Comparison of ENCODE assay signal across 2 cellular contexts in the genomic region with DNA sequence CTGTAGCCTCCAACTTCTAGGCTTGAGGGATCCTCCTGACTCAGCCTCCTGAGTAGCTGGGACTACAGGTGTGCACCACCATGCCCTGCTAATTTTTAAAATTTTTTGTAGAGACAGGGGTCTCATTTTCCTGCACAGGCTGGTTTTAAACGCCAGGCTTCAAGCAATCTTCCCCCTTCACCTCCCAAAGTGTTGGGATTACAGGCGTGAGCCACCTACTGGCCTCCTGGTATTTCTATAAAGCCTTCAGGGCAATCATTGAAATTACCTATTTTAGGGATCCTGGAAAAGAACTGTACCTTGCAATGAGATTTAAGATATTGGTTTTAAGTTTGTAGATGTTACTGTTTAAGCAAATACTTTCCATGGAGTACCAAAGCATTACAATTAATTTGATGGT.
TF ChIP-seq lines count a peak whose summit lies in the region.

No MANE protein-coding gene starts in this region.

TF ChIP-seq in SK-N-SH, 30 proteins besides CTCF, POLR2A, EP300 and RAD21:
- TF ChIP-seq, protein P1, sequence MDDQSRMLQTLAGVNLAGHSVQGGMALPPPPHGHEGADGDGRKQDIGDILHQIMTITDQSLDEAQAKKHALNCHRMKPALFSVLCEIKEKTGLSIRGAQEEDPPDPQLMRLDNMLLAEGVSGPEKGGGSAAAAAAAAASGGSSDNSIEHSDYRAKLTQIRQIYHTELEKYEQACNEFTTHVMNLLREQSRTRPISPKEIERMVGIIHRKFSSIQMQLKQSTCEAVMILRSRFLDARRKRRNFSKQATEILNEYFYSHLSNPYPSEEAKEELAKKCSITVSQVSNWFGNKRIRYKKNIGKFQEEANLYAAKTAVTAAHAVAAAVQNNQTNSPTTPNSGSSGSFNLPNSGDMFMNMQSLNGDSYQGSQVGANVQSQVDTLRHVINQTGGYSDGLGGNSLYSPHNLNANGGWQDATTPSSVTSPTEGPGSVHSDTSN (IDR thresholded peaks at IDR 0.05) = no peak
- TF ChIP-seq FOXJ3 (CRISPR knock-in tag; IDR thresholded peaks at IDR 0.05) (no peak), TEAD4 (IDR thresholded peaks at IDR 0.05; ENCODE audit: borderline replicate concordance, insufficient read depth) (no peak), GATA2 (CRISPR knock-in tag; IDR thresholded peaks at IDR 0.05) (no peak), SIN3A (IDR thresholded peaks at IDR 0.05; ENCODE audit: borderline replicate concordance, low read depth, low read length) (no peak), MEF2A (IDR thresholded peaks at IDR 0.05; ENCODE audit: borderline replicate concordance, low read depth) (no peak)
- TF ChIP-seq, protein P2, sequence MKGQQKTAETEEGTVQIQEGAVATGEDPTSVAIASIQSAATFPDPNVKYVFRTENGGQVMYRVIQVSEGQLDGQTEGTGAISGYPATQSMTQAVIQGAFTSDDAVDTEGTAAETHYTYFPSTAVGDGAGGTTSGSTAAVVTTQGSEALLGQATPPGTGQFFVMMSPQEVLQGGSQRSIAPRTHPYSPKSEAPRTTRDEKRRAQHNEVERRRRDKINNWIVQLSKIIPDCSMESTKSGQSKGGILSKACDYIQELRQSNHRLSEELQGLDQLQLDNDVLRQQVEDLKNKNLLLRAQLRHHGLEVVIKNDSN (IDR thresholded peaks at IDR 0.05; ENCODE audit: borderline replicate concordance, low read depth) = no peak
- TF ChIP-seq, protein P3, sequence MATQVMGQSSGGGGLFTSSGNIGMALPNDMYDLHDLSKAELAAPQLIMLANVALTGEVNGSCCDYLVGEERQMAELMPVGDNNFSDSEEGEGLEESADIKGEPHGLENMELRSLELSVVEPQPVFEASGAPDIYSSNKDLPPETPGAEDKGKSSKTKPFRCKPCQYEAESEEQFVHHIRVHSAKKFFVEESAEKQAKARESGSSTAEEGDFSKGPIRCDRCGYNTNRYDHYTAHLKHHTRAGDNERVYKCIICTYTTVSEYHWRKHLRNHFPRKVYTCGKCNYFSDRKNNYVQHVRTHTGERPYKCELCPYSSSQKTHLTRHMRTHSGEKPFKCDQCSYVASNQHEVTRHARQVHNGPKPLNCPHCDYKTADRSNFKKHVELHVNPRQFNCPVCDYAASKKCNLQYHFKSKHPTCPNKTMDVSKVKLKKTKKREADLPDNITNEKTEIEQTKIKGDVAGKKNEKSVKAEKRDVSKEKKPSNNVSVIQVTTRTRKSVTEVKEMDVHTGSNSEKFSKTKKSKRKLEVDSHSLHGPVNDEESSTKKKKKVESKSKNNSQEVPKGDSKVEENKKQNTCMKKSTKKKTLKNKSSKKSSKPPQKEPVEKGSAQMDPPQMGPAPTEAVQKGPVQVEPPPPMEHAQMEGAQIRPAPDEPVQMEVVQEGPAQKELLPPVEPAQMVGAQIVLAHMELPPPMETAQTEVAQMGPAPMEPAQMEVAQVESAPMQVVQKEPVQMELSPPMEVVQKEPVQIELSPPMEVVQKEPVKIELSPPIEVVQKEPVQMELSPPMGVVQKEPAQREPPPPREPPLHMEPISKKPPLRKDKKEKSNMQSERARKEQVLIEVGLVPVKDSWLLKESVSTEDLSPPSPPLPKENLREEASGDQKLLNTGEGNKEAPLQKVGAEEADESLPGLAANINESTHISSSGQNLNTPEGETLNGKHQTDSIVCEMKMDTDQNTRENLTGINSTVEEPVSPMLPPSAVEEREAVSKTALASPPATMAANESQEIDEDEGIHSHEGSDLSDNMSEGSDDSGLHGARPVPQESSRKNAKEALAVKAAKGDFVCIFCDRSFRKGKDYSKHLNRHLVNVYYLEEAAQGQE (IDR thresholded peaks at IDR 0.05; ENCODE audit: low read depth, low read length) = no peak
- TF ChIP-seq, protein P4, sequence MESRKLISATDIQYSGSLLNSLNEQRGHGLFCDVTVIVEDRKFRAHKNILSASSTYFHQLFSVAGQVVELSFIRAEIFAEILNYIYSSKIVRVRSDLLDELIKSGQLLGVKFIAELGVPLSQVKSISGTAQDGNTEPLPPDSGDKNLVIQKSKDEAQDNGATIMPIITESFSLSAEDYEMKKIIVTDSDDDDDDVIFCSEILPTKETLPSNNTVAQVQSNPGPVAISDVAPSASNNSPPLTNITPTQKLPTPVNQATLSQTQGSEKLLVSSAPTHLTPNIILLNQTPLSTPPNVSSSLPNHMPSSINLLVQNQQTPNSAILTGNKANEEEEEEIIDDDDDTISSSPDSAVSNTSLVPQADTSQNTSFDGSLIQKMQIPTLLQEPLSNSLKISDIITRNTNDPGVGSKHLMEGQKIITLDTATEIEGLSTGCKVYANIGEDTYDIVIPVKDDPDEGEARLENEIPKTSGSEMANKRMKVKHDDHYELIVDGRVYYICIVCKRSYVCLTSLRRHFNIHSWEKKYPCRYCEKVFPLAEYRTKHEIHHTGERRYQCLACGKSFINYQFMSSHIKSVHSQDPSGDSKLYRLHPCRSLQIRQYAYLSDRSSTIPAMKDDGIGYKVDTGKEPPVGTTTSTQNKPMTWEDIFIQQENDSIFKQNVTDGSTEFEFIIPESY (IDR thresholded peaks at IDR 0.05; ENCODE audit: borderline replicate concordance, low read depth) = no peak
- TF ChIP-seq, protein P5, sequence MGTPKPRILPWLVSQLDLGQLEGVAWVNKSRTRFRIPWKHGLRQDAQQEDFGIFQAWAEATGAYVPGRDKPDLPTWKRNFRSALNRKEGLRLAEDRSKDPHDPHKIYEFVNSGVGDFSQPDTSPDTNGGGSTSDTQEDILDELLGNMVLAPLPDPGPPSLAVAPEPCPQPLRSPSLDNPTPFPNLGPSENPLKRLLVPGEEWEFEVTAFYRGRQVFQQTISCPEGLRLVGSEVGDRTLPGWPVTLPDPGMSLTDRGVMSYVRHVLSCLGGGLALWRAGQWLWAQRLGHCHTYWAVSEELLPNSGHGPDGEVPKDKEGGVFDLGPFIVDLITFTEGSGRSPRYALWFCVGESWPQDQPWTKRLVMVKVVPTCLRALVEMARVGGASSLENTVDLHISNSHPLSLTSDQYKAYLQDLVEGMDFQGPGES (IDR thresholded peaks at IDR 0.05; ENCODE audit: low read depth, low read length) = no peak

TF ChIP-seq in SK-N-SH treated with all-trans-retinoic acid at 6 μM for 48 hours, 23 proteins besides CTCF, POLR2A, EP300 and RAD21 (continued from another document):
- TF ChIP-seq, protein P6, sequence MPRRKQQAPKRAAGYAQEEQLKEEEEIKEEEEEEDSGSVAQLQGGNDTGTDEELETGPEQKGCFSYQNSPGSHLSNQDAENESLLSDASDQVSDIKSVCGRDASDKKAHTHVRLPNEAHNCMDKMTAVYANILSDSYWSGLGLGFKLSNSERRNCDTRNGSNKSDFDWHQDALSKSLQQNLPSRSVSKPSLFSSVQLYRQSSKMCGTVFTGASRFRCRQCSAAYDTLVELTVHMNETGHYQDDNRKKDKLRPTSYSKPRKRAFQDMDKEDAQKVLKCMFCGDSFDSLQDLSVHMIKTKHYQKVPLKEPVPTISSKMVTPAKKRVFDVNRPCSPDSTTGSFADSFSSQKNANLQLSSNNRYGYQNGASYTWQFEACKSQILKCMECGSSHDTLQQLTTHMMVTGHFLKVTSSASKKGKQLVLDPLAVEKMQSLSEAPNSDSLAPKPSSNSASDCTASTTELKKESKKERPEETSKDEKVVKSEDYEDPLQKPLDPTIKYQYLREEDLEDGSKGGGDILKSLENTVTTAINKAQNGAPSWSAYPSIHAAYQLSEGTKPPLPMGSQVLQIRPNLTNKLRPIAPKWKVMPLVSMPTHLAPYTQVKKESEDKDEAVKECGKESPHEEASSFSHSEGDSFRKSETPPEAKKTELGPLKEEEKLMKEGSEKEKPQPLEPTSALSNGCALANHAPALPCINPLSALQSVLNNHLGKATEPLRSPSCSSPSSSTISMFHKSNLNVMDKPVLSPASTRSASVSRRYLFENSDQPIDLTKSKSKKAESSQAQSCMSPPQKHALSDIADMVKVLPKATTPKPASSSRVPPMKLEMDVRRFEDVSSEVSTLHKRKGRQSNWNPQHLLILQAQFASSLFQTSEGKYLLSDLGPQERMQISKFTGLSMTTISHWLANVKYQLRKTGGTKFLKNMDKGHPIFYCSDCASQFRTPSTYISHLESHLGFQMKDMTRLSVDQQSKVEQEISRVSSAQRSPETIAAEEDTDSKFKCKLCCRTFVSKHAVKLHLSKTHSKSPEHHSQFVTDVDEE (CRISPR knock-in tag; IDR thresholded peaks at IDR 0.05) = no peak
- TF ChIP-seq, protein P7, sequence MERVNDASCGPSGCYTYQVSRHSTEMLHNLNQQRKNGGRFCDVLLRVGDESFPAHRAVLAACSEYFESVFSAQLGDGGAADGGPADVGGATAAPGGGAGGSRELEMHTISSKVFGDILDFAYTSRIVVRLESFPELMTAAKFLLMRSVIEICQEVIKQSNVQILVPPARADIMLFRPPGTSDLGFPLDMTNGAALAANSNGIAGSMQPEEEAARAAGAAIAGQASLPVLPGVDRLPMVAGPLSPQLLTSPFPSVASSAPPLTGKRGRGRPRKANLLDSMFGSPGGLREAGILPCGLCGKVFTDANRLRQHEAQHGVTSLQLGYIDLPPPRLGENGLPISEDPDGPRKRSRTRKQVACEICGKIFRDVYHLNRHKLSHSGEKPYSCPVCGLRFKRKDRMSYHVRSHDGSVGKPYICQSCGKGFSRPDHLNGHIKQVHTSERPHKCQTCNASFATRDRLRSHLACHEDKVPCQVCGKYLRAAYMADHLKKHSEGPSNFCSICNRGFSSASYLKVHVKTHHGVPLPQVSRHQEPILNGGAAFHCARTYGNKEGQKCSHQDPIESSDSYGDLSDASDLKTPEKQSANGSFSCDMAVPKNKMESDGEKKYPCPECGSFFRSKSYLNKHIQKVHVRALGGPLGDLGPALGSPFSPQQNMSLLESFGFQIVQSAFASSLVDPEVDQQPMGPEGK (CRISPR knock-in tag; IDR thresholded peaks at IDR 0.05; ENCODE audit: borderline replicate concordance) = no peak
- TF ChIP-seq ZNF70 (CRISPR knock-in tag; IDR thresholded peaks at IDR 0.05) (no peak), TCF4 (CRISPR knock-in tag; IDR thresholded peaks at IDR 0.05; ENCODE audit: borderline replicate concordance) (no peak), ESRRG (CRISPR knock-in tag; IDR thresholded peaks at IDR 0.05) (no peak), CSDC2 (CRISPR knock-in tag; IDR thresholded peaks at IDR 0.05) (no peak), OSR1 (CRISPR knock-in tag; IDR thresholded peaks at IDR 0.05) (no peak), ZFP30 (CRISPR knock-in tag; IDR thresholded peaks at IDR 0.05) (no peak)
